8 cellular contexts compared by ENCODE assay signal in the genomic region with DNA sequence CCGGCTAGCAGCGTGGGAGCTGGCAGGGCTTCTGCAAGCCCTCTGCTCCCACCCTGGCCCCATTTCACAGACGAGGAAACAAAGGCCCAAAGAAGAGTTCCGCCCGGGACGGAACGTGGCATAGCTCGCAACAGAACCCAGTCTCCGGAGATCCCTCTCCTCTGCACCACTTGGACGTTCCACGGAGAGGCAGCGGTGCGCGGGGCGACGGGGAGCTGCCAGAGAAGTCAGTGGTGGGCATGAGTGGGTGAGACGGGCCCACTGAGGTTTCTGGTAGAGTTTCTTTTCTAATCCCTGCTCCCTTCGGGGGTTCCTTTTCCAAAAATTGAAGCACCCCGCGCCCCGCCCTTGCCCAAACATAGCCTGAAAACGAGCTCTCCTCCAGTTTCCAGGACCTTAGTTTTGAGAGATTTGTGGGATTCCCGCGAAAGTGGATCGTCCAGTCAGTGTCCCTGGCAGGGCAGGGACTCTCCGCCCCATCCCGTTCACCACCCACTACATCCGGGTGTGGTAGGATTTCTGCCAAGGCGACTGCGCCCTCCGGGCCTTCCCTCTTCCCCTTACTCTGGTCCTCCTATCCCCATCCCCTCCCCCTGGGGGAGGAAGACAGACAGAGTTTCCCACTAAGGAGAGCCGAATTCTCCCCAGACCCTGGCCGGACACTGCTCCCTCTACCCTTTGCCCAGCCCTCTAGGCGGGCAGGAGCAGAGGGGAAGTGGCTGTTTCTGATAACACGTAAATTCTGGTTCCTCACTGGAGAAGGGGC. TPM values are rescaled to one million over a fixed set of nuclear protein-coding genes. Genes with fewer than 3 reads are reported as not detected.
DNase-seq lines count a peak whose midpoint lies in the region; ATAC-seq and TF ChIP-seq lines count a peak whose summit lies in the region.

No MANE protein-coding gene starts in this region.

- H3K27ac ChIP-seq in RWPE1 (peak overlapping the region; percentile 90), thymus (ENCODE audit: low read depth) (no peak overlapping the region)
- peak overlapping the region; percentile 55 for H3K27ac ChIP-seq in effector memory CD4-positive, alpha-beta T cell (ENCODE audit: insufficient read depth, low read length, poor library complexity, severe bottlenecking)

- peaks cover 8% of the 10 kb centered on the region for H3K27me3 ChIP-seq in effector memory CD4-positive, alpha-beta T cell (replicated peaks; ENCODE audit: control insufficient read depth, insufficient read depth, low read length, poor library complexity, severe bottlenecking)
- peaks cover 39% of the 10 kb centered on the region for H3K27me3 ChIP-seq in thymus (ENCODE audit: control insufficient read depth, insufficient read depth)

- peak; percentile 67 for TF ChIP-seq CTCF in RWPE1 (conservative IDR thresholded peaks at IDR 0.05; ENCODE audit: low read depth)

- no peaks in the 10 kb centered on the region for H3K9me3 ChIP-seq in effector memory CD4-positive, alpha-beta T cell (ENCODE audit: control insufficient read depth, low read length)
- H3K9me3 ChIP-seq in thymus (ENCODE audit: control insufficient read depth): no peaks in the 10 kb centered on the region

- H3K4me3 ChIP-seq in effector memory CD4-positive, alpha-beta T cell (ENCODE audit: insufficient read depth, low read depth, low read length, poor library complexity, severe bottlenecking): peak overlapping the region; percentile 82
- H3K4me3 ChIP-seq in thymus (ENCODE audit: low read length): peak overlapping the region; percentile 67

- ATAC-seq in HG02678 (IDR thresholded peaks at IDR 0.05; ENCODE audit: unreplicated experiment) (peak; percentile 11), memory B cell (ENCODE audit: low read depth) (peak; percentile 17)

- 3% methylated on average over 35 of the region's 35 CpGs for WGBS in thymus

- H3K9me3 Mint-ChIP-seq in memory B cell: no peaks in the 10 kb centered on the region

- POLR2A ChIA-PET in RWPE1 (lab: Yijun Ruan, JAX; ENCODE audit: low non-redundant PET): interaction anchor here (0.8 kb wide), 1 partner anchor 33 kb away, joined by 3 read pairs; no protein-coding TSS in a partner anchor

- peaks cover 19% of the 10 kb centered on the region for H3K4me1 Mint-ChIP-seq in memory B cell

- H3K4me3 Mint-ChIP-seq in memory B cell: peak overlapping the region; percentile 83

- no peaks in the 10 kb centered on the region for H3K36me3 ChIP-seq in effector memory CD4-positive, alpha-beta T cell (ENCODE audit: control insufficient read depth, insufficient read depth, low read length)
- H3K36me3 ChIP-seq in thymus (ENCODE audit: control insufficient read depth, insufficient read depth): no peaks in the 10 kb centered on the region

- peak overlapping the region; percentile 49 for H3K27ac Mint-ChIP-seq in memory B cell

- peaks cover 20% of the 10 kb centered on the region for H3K27me3 Mint-ChIP-seq in memory B cell

- no peaks in the 10 kb centered on the region for H3K36me3 Mint-ChIP-seq in memory B cell

- CTCF ChIA-PET in RWPE1 (lab: Yijun Ruan, JAX): interaction anchor here (0.5 to 2.0 kb wide), 39 partner anchors 10 to 379 kb away, joined by 3 to 26 read pairs (median 5); no protein-coding TSS in a partner anchor

- peaks cover 19% of the 10 kb centered on the region for H3K4me1 ChIP-seq in effector memory CD4-positive, alpha-beta T cell (ENCODE audit: control insufficient read depth, insufficient read depth, low read length, poor library complexity, severe bottlenecking)
- peaks cover 9% of the 10 kb centered on the region for H3K4me1 ChIP-seq in thymus (ENCODE audit: control insufficient read depth, insufficient read depth, low read length)

- DNase-seq in NOMO-1 treated with DMSO at 0.1 percent for 48 hours (lab: John Stamatoyannopoulos, UW; ENCODE audit: unreplicated experiment): peak; percentile 55
- no peak for DNase-seq in NOMO-1 treated with dmso at 0.1 percent for 144 hours (lab: John Stamatoyannopoulos, UW; ENCODE audit: unreplicated experiment)
- DNase-seq in RWPE1 (ENCODE audit: low spot score): peak; percentile 67
- DNase-seq in effector memory CD4-positive, alpha-beta T cell: no peak
- no peak for DNase-seq in memory B cell (ENCODE audit: low spot score in 2 of 2)
- DNase-seq in germinal center (ENCODE audit: low spot score): no peak

RNA-seq across cellular contexts. Expression of gene NECTIN1, which starts 0.8 kb away (rescaled TPM):
- 11.7 TPM for polyA plus RNA-seq in thymus

Comparison
In these comparisons a context has a peak if more than half of its experiments do, and no peak if none do; other contexts are left out.
1. DNase-seq: peak in NOMO-1 treated with DMSO at 0.1 percent for 48 hours (single experiment) and RWPE1 (single experiment); none in NOMO-1 treated with dmso at 0.1 percent for 144 hours (single experiment), effector memory CD4-positive, alpha-beta T cell (0 of 3), memory B cell (0 of 2) and germinal center (single experiment).